24 cellular contexts compared by ENCODE assay signal in genomic region chr2:239438368-239438767, GRCh38.
"Had no signal": no experiment of that assay in that cellular context is flagged by ENCODE, and none has a peak within 500 bp of the region (broad histone marks: within the 10 kb centered on the region; RNA-seq: fewer than 3 reads in every experiment).

No MANE protein-coding gene starts in this region.

- H3K9me3 ChIP-seq: adrenal gland had no signal

- H3K27me3 ChIP-seq: adrenal gland had no signal

- H3K4me3 Mint-ChIP-seq: activated CD4-positive, alpha-beta memory T cell treated with anti-CD3 and anti-CD28 coated beads for 36 hours; activated CD4-positive, alpha-beta T cell treated with anti-CD3 and anti-CD28 coated beads, Interleukin-2, amount 10 ng/mL, durations not matched to agents 7 days and 5 days; activated naive CD4-positive, alpha-beta T cell treated with anti-CD3 and anti-CD28 coated beads for 36 hours; activated naive CD8-positive, alpha-beta T cell treated with anti-CD3 and anti-CD28 coated beads, Interleukin-2, amount 10 ng/mL, durations not matched to agents 7 days and 5 days; activated T-helper 17 cell treated with anti-CD3 and anti-CD28 coated beads, Interleukin-2, amount 50 U/mL, for 72 hours; central memory CD8-positive, alpha-beta T cell had no signal

- H3K27ac Mint-ChIP-seq: activated CD4-positive, alpha-beta memory T cell treated with anti-CD3 and anti-CD28 coated beads for 36 hours; activated CD4-positive, alpha-beta T cell treated with anti-CD3 and anti-CD28 coated beads, Interleukin-2, amount 10 ng/mL, durations not matched to agents 7 days and 5 days; activated naive CD4-positive, alpha-beta T cell treated with anti-CD3 and anti-CD28 coated beads for 36 hours; activated naive CD8-positive, alpha-beta T cell treated with anti-CD3 and anti-CD28 coated beads, Interleukin-2, amount 10 ng/mL, durations not matched to agents 7 days and 5 days; activated T-helper 17 cell treated with anti-CD3 and anti-CD28 coated beads, Interleukin-2, amount 50 U/mL, for 72 hours had no signal

- H3K36me3 ChIP-seq: adrenal gland had no signal

- H3K27ac ChIP-seq: VCaP had no signal

- ATAC-seq: activated T-helper 17 cell treated with anti-CD3 and anti-CD28 coated beads, Interleukin-2, amount 50 U/mL, for 72 hours; PC-3 had no signal

- DNase-seq: activated CD4-positive, alpha-beta memory T cell treated with anti-CD3 and anti-CD28 coated beads for 36 hours; activated CD4-positive, alpha-beta T cell treated with anti-CD3 and anti-CD28 coated beads, Interleukin-2, amount 10 ng/mL, durations not matched to agents 7 days and 5 days; activated CD4-positive, CD25-positive, alpha-beta regulatory T cell; activated CD8-positive, alpha-beta memory T cell treated with anti-CD3 and anti-CD28 coated beads for 24 hours; activated gamma-delta T cell; activated naive CD4-positive, alpha-beta T cell treated with anti-CD3 and anti-CD28 coated beads for 36 hours; activated naive CD8-positive, alpha-beta T cell treated with anti-CD3 and anti-CD28 coated beads, Interleukin-2, amount 10 ng/mL, durations not matched to agents 7 days and 5 days; activated T-cell treated with anti-CD3 and anti-CD28 coated beads, Interleukin-2, amount 50 U/mL, for 48 hours; adrenal gland; aorta; Kasumi-1; KBM-7; NCI-H1105 treated with DMSO at 0.1 percent for 48 hours; NCI-H1436 treated with DMSO at 0.1 percent for 48 hours; NCI-H187; NCI-H2081; NCI-H446; NCI-H524; PC-3; SHP77 treated with DMSO at 0.1 percent for 48 hours; T-helper 1 cell had no signal

- H3K4me3 ChIP-seq: adrenal gland had no signal
